1 cellular context compared by ENCODE assay signal in the genomic region with DNA sequence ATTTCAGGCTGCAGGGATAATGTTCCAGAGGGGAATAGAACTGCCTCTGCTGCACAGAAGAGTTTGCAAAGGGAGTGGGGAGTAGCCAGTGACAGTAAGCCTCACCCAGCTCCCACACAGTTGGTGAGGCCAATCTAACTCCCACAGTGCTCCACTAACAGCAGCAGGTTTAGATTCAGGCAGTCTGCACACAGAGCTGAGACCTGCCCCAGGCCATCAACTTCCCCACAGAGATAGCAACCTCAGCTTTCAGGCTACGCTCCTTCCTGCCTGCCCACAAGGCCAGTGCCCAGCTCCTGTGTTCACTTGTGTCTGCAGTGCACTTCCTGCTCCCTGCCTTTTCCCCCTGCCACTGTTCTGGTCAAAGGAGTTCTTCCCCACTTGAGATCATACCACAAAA.
TF ChIP-seq lines count a peak whose summit lies in the region.

No MANE protein-coding gene starts in this region.

TF ChIP-seq in WTC11, 78 proteins besides CTCF, POLR2A, EP300 and RAD21 (continued from another document):
- TF ChIP-seq, protein P1, sequence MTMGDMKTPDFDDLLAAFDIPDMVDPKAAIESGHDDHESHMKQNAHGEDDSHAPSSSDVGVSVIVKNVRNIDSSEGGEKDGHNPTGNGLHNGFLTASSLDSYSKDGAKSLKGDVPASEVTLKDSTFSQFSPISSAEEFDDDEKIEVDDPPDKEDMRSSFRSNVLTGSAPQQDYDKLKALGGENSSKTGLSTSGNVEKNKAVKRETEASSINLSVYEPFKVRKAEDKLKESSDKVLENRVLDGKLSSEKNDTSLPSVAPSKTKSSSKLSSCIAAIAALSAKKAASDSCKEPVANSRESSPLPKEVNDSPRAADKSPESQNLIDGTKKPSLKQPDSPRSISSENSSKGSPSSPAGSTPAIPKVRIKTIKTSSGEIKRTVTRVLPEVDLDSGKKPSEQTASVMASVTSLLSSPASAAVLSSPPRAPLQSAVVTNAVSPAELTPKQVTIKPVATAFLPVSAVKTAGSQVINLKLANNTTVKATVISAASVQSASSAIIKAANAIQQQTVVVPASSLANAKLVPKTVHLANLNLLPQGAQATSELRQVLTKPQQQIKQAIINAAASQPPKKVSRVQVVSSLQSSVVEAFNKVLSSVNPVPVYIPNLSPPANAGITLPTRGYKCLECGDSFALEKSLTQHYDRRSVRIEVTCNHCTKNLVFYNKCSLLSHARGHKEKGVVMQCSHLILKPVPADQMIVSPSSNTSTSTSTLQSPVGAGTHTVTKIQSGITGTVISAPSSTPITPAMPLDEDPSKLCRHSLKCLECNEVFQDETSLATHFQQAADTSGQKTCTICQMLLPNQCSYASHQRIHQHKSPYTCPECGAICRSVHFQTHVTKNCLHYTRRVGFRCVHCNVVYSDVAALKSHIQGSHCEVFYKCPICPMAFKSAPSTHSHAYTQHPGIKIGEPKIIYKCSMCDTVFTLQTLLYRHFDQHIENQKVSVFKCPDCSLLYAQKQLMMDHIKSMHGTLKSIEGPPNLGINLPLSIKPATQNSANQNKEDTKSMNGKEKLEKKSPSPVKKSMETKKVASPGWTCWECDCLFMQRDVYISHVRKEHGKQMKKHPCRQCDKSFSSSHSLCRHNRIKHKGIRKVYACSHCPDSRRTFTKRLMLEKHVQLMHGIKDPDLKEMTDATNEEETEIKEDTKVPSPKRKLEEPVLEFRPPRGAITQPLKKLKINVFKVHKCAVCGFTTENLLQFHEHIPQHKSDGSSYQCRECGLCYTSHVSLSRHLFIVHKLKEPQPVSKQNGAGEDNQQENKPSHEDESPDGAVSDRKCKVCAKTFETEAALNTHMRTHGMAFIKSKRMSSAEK (CRISPR knock-in tag; IDR thresholded peaks at IDR 0.05; ENCODE audit: borderline replicate concordance), result no peak
- TF ChIP-seq TP53 (CRISPR knock-in tag; IDR thresholded peaks at IDR 0.05) (no peak), ATF1 (CRISPR knock-in tag; IDR thresholded peaks at IDR 0.05) (no peak), OVOL2 (CRISPR knock-in tag; IDR thresholded peaks at IDR 0.05; ENCODE audit: borderline replicate concordance) (no peak), ZNF317 (CRISPR knock-in tag; IDR thresholded peaks at IDR 0.05; ENCODE audit: borderline replicate concordance, low read depth) (no peak)
- TF ChIP-seq, protein P2, sequence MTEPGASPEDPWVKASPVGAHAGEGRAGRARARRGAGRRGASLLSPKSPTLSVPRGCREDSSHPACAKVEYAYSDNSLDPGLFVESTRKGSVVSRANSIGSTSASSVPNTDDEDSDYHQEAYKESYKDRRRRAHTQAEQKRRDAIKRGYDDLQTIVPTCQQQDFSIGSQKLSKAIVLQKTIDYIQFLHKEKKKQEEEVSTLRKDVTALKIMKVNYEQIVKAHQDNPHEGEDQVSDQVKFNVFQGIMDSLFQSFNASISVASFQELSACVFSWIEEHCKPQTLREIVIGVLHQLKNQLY (CRISPR knock-in tag; IDR thresholded peaks at IDR 0.05), result no peak
TF ChIP-seq in WTC11: peak in this region for 0.
